In the genomic region with DNA sequence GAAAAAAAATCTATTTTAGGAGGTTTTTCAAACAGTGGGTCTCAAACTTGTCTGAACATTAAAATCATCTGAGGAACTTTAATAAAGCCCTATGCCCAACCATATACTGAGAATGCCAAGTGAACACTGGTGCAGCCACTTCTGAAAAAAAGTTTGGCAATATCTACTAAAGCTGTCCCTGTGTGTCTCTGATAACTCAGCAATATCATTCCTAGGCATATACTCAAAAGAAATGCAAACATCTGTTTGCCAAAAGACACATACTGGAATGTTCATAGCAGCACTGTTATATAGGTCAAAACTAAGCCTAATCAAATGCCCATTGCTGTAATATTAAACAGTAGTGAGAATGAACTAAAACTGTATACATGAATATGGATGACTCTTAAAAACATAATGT, we compare ENCODE assay signal across 28 cellular contexts.
"Had no signal": no experiment of that assay in that cellular context is flagged by ENCODE, and none has a peak within 500 bp of the region (broad histone marks: within the 10 kb centered on the region; RNA-seq: fewer than 3 reads in every experiment).

No MANE protein-coding gene starts in this region.

- H3K36me3 Mint-ChIP-seq: activated CD8-positive, alpha-beta memory T cell treated with anti-CD3 and anti-CD28 coated beads, Interleukin-2, amount 10 ng/mL, durations not matched to agents 7 days and 5 days; activated naive CD4-positive, alpha-beta T cell treated with anti-CD3 and anti-CD28 coated beads, Interleukin-2, amount 10 ng/mL, durations not matched to agents 7 days and 5 days; immature natural killer cell; naive thymus-derived CD4-positive, alpha-beta T cell; neural progenitor cell; type B pancreatic cell had no signal

- H3K27me3 Mint-ChIP-seq: type B pancreatic cell had no signal

- DNase-seq: activated CD4-positive, alpha-beta T cell treated with anti-CD3 and anti-CD28 coated beads, Interleukin-2, amount 10 ng/mL, durations not matched to agents 7 days and 5 days; activated CD4-positive, CD25-positive, alpha-beta regulatory T cell treated with anti-CD3 and anti-CD28 coated beads, Interleukin-2, amount 50 U/mL, for 72 hours; activated CD8-positive, alpha-beta memory T cell treated with anti-CD3 and anti-CD28 coated beads, Interleukin-2, amount 10 ng/mL, durations not matched to agents 7 days and 5 days; activated CD8-positive, alpha-beta T cell treated with anti-CD3 and anti-CD28 coated beads for 36 hours; activated effector memory CD4-positive, alpha-beta T cell treated with anti-CD3 and anti-CD28 coated beads, Interleukin-2, amount 50 U/mL, for 16 hours; activated naive CD4-positive, alpha-beta T cell treated with anti-CD3 and anti-CD28 coated beads, Interleukin-2, amount 10 ng/mL, durations not matched to agents 7 days and 5 days; activated T-cell treated with anti-CD3 and anti-CD28 coated beads for 4 hours; body of pancreas; dermis blood vessel endothelial cell; effector CD8-positive, alpha-beta T cell; erythroblast; foreskin melanocyte; glutamatergic neuron; immature natural killer cell; kidney glomerular epithelial cell; left lung; naive thymus-derived CD4-positive, alpha-beta T cell; ovary; stimulated activated CD4-positive, alpha-beta T cell treated with anti-CD3 and anti-CD28 coated beads, Interleukin-4, amount 100 ng/mL, for 24 hours; stimulated activated naive CD4-positive, alpha-beta T cell treated with Interleukin-2 at 50 U/mL for 16 hours; WERI-Rb-1 had no signal

- H3K9me3 ChIP-seq: body of pancreas, left lung, ovary, prostate gland, thoracic aorta, vagina had no signal

- H3K4me3 Mint-ChIP-seq: activated CD4-positive, alpha-beta T cell treated with anti-CD3 and anti-CD28 coated beads, Interleukin-2, amount 10 ng/mL, durations not matched to agents 7 days and 5 days; activated CD8-positive, alpha-beta memory T cell treated with anti-CD3 and anti-CD28 coated beads, Interleukin-2, amount 10 ng/mL, durations not matched to agents 7 days and 5 days; activated CD8-positive, alpha-beta T cell treated with anti-CD3 and anti-CD28 coated beads for 36 hours; activated naive CD4-positive, alpha-beta T cell treated with anti-CD3 and anti-CD28 coated beads, Interleukin-2, amount 10 ng/mL, durations not matched to agents 7 days and 5 days; immature natural killer cell; naive thymus-derived CD4-positive, alpha-beta T cell; neural progenitor cell; type B pancreatic cell had no signal

- H3K9me3 Mint-ChIP-seq: activated CD4-positive, alpha-beta T cell treated with anti-CD3 and anti-CD28 coated beads, Interleukin-2, amount 10 ng/mL, durations not matched to agents 7 days and 5 days; activated CD8-positive, alpha-beta T cell treated with anti-CD3 and anti-CD28 coated beads for 36 hours; activated naive CD4-positive, alpha-beta T cell treated with anti-CD3 and anti-CD28 coated beads, Interleukin-2, amount 10 ng/mL, durations not matched to agents 7 days and 5 days; neural progenitor cell; type B pancreatic cell had no signal

- H3K27ac ChIP-seq: body of pancreas, hepatocyte, left lung, neural progenitor cell, ovary, prostate gland, thoracic aorta, vagina, WERI-Rb-1 had no signal

- ATAC-seq: activated CD8-positive, alpha-beta memory T cell treated with anti-CD3 and anti-CD28 coated beads, Interleukin-2, amount 10 ng/mL, durations not matched to agents 7 days and 5 days; activated CD8-positive, alpha-beta T cell treated with anti-CD3 and anti-CD28 coated beads for 36 hours; body of pancreas; left lung; naive thymus-derived CD4-positive, alpha-beta T cell had no signal

- H3K4me3 ChIP-seq: body of pancreas, hepatocyte, left lung, lung, neural progenitor cell, ovary, prostate gland, thoracic aorta, vagina had no signal

- H3K4me1 Mint-ChIP-seq: activated CD4-positive, alpha-beta T cell treated with anti-CD3 and anti-CD28 coated beads, Interleukin-2, amount 10 ng/mL, durations not matched to agents 7 days and 5 days; activated CD8-positive, alpha-beta memory T cell treated with anti-CD3 and anti-CD28 coated beads, Interleukin-2, amount 10 ng/mL, durations not matched to agents 7 days and 5 days; activated naive CD4-positive, alpha-beta T cell treated with anti-CD3 and anti-CD28 coated beads, Interleukin-2, amount 10 ng/mL, durations not matched to agents 7 days and 5 days; immature natural killer cell; naive thymus-derived CD4-positive, alpha-beta T cell; neural progenitor cell had no signal

- H3K27me3 ChIP-seq: body of pancreas, hepatocyte, left lung, neural progenitor cell, ovary, vagina had no signal

- H3K27ac Mint-ChIP-seq: activated CD4-positive, alpha-beta T cell treated with anti-CD3 and anti-CD28 coated beads, Interleukin-2, amount 10 ng/mL, durations not matched to agents 7 days and 5 days; activated CD8-positive, alpha-beta memory T cell treated with anti-CD3 and anti-CD28 coated beads, Interleukin-2, amount 10 ng/mL, durations not matched to agents 7 days and 5 days; activated CD8-positive, alpha-beta T cell treated with anti-CD3 and anti-CD28 coated beads for 36 hours; activated naive CD4-positive, alpha-beta T cell treated with anti-CD3 and anti-CD28 coated beads, Interleukin-2, amount 10 ng/mL, durations not matched to agents 7 days and 5 days; immature natural killer cell; naive thymus-derived CD4-positive, alpha-beta T cell; neural progenitor cell; type B pancreatic cell had no signal

- H3K36me3 ChIP-seq: left lung, neural progenitor cell, ovary, prostate gland, thoracic aorta, vagina, WERI-Rb-1 had no signal
